9 cellular contexts compared by ENCODE assay signal in the genomic region with DNA sequence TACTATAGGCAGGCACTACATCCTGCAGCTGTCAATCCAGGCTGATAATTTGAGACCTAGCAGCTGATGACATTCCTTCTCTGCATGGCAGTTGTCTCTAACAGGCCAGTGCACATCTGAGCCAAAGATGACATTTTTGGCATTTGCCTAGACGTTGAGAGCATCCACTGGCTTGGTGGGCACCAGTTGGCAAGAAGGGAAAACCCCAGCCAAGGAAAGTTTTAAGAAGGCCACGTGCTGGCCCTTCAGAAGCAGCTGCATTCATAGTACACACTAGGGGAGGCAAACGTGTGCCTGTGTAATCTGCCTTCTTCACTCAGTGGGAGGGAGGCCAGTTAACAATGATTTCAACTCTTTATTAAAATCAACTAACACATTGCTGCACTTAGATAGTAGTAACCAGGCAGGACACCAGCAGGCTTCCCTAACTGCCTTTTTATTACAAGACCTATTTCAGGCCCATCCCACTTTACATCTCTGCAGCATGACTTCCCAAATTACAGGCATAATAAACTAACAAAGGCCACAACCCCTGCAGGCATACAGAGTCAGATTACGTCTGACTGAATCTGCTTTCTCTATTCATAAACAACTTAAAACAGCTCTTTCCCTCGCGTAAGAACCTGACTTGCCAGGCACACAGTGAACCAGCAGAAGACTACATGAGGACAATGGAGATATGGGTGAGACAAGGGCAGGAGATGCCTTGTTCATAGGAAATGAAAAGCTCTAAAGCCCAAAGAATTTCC.
DNase-seq lines count a peak whose midpoint lies in the region; ATAC-seq and TF ChIP-seq lines count a peak whose summit lies in the region.
"Had no signal": no experiment of that assay in that cellular context is flagged by ENCODE, and none has a peak within 500 bp of the region (broad histone marks: within the 10 kb centered on the region; RNA-seq: fewer than 3 reads in every experiment).

No MANE protein-coding gene starts in this region.

- H3K4me1 Mint-ChIP-seq in activated CD4-positive, alpha-beta memory T cell treated with anti-CD3 and anti-CD28 coated beads, Interleukin-2, amount 10 ng/mL, durations not matched to agents 7 days and 5 days = no peaks in the 10 kb centered on the region

- peak overlapping the region; percentile 81 for H3K27ac ChIP-seq in HEK293 (ENCODE audit: extremely low read depth, low read depth, low read length)
- H3K27ac ChIP-seq: upper lobe of left lung had no signal

- H3K9me3 ChIP-seq in HEK293 (ENCODE audit: control insufficient read depth, insufficient read depth, low read depth, low read length) = no peaks in the 10 kb centered on the region
- H3K9me3 ChIP-seq: upper lobe of left lung had no signal

- peaks cover 61% of the 10 kb centered on the region for H3K4me1 ChIP-seq in HEK293 (ENCODE audit: control insufficient read depth, insufficient read depth, low read length)

- ATAC-seq in GM18870 (IDR thresholded peaks at IDR 0.05; ENCODE audit: unreplicated experiment) = no peak

- H3K4me3 Mint-ChIP-seq in activated CD4-positive, alpha-beta memory T cell treated with anti-CD3 and anti-CD28 coated beads, Interleukin-2, amount 10 ng/mL, durations not matched to agents 7 days and 5 days = no peak overlapping the region

- H3K4me3 ChIP-seq in HEK293 (ENCODE audit: low read depth, low read length) (no peak overlapping the region), foreskin fibroblast (ENCODE audit: low read depth in 1 of 2, low read length in 2 of 2) (no peak overlapping the region)
- H3K4me3 ChIP-seq: upper lobe of left lung had no signal

- POLR2A ChIA-PET in HEK293 (lab: Yijun Ruan, JAX) = interaction anchor here (1.3 kb wide), 1 partner anchor 41 kb away, joined by 3 read pairs; no protein-coding TSS in a partner anchor
- POLR2A ChIA-PET in activated CD4-positive, alpha-beta memory T cell treated with anti-CD3 and anti-CD28 coated beads, Interleukin-2, amount 10 ng/mL, durations not matched to agents 7 days and 5 days (lab: Charles Lee) = no interaction called here

- H3K36me3 Mint-ChIP-seq in activated CD4-positive, alpha-beta memory T cell treated with anti-CD3 and anti-CD28 coated beads, Interleukin-2, amount 10 ng/mL, durations not matched to agents 7 days and 5 days (ENCODE audit: low read depth) = no peaks in the 10 kb centered on the region

- peaks cover 2% of the 10 kb centered on the region for H3K27me3 Mint-ChIP-seq in activated CD4-positive, alpha-beta memory T cell treated with anti-CD3 and anti-CD28 coated beads, Interleukin-2, amount 10 ng/mL, durations not matched to agents 7 days and 5 days

- H3K27ac Mint-ChIP-seq in activated CD4-positive, alpha-beta memory T cell treated with anti-CD3 and anti-CD28 coated beads, Interleukin-2, amount 10 ng/mL, durations not matched to agents 7 days and 5 days = no peak overlapping the region

- DNase-seq in foreskin fibroblast = peak; percentile 51 to 81
- peak; percentile 59 for DNase-seq in renal cortical epithelial cell (ENCODE audit: low read depth)
- no peak for DNase-seq in CD1c-positive myeloid dendritic cell (ENCODE audit: extremely low spot score)
- no peak for DNase-seq in anterior cingulate cortex (lab: John Stamatoyannopoulos, UW)
- DNase-seq in activated CD4-positive, alpha-beta memory T cell treated with anti-CD3 and anti-CD28 coated beads, Interleukin-2, amount 10 ng/mL, durations not matched to agents 7 days and 5 days = no peak
- DNase-seq: upper lobe of left lung had no signal

- no peaks in the 10 kb centered on the region for H3K36me3 ChIP-seq in HEK293 (ENCODE audit: control insufficient read depth in 2 of 2, insufficient read depth in 1 of 2, low read length in 2 of 2)
- H3K36me3 ChIP-seq: upper lobe of left lung had no signal

- TF ChIP-seq CTCF in HEK293 (tag by site-specific recombination; IDR thresholded peaks at IDR 0.05) (no peak), foreskin fibroblast (IDR thresholded peaks at IDR 0.05; ENCODE audit: low read depth, low read length) (no peak)

- no peaks in the 10 kb centered on the region for H3K9me3 Mint-ChIP-seq in activated CD4-positive, alpha-beta memory T cell treated with anti-CD3 and anti-CD28 coated beads, Interleukin-2, amount 10 ng/mL, durations not matched to agents 7 days and 5 days

- CTCF ChIA-PET in HEK293 (lab: Yijun Ruan, JAX) = interaction anchor here (0.8 to 1.6 kb wide), 10 partner anchors 10 to 129 kb away, joined by 3 to 5 read pairs (median 4); no protein-coding TSS in a partner anchor
- CTCF ChIA-PET in activated CD4-positive, alpha-beta memory T cell treated with anti-CD3 and anti-CD28 coated beads, Interleukin-2, amount 10 ng/mL, durations not matched to agents 7 days and 5 days (lab: Charles Lee) = no interaction called here

TF ChIP-seq in HEK293, 187 proteins besides CTCF, POLR2A, EP300 and RAD21 (continues in another document):
- TF ChIP-seq SP7 (tag by site-specific recombination; IDR thresholded peaks at IDR 0.05) (peak; percentile 97), ZNF23 (tag by site-specific recombination; IDR thresholded peaks at IDR 0.05; ENCODE audit: borderline replicate concordance) (no peak), KLF1 (tag by site-specific recombination; IDR thresholded peaks at IDR 0.05) (peak; percentile 64), SP3 (tag by site-specific recombination; IDR thresholded peaks at IDR 0.05) (0 out of 2 replicates have a peak, but pooled peaks have one; percentile 42), ZFP69B (tag by site-specific recombination; IDR thresholded peaks at IDR 0.05) (peak; percentile 82)

TF ChIP-seq in PFSK-1, 5 proteins besides CTCF, POLR2A, EP300 and RAD21:
- TF ChIP-seq SIN3A (IDR thresholded peaks at IDR 0.05; ENCODE audit: borderline replicate concordance, insufficient read depth, low read length) (peak; percentile 66; the same call in 1 of the 2 replicates), TAF1 (IDR thresholded peaks at IDR 0.05; ENCODE audit: borderline replicate concordance, insufficient read depth, low read length) (no peak), POLR2AphosphoS5 (IDR thresholded peaks at IDR 0.05; ENCODE audit: low read depth, low read length) (peak; percentile 50; the same call in 1 of the 2 replicates)
- TF ChIP-seq, protein P1, sequence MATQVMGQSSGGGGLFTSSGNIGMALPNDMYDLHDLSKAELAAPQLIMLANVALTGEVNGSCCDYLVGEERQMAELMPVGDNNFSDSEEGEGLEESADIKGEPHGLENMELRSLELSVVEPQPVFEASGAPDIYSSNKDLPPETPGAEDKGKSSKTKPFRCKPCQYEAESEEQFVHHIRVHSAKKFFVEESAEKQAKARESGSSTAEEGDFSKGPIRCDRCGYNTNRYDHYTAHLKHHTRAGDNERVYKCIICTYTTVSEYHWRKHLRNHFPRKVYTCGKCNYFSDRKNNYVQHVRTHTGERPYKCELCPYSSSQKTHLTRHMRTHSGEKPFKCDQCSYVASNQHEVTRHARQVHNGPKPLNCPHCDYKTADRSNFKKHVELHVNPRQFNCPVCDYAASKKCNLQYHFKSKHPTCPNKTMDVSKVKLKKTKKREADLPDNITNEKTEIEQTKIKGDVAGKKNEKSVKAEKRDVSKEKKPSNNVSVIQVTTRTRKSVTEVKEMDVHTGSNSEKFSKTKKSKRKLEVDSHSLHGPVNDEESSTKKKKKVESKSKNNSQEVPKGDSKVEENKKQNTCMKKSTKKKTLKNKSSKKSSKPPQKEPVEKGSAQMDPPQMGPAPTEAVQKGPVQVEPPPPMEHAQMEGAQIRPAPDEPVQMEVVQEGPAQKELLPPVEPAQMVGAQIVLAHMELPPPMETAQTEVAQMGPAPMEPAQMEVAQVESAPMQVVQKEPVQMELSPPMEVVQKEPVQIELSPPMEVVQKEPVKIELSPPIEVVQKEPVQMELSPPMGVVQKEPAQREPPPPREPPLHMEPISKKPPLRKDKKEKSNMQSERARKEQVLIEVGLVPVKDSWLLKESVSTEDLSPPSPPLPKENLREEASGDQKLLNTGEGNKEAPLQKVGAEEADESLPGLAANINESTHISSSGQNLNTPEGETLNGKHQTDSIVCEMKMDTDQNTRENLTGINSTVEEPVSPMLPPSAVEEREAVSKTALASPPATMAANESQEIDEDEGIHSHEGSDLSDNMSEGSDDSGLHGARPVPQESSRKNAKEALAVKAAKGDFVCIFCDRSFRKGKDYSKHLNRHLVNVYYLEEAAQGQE (IDR thresholded peaks at IDR 0.05; ENCODE audit: insufficient read depth in 1 of 2, low read depth in 2 of 2, low read length in 2 of 2) = no peak
TF ChIP-seq in PFSK-1: peak in this region for 2.

Comparison
In these comparisons a context has a peak if more than half of its experiments do, and no peak if none do; other contexts are left out.
1. DNase-seq: peak in foreskin fibroblast (2 of 2) and renal cortical epithelial cell (single experiment); none in CD1c-positive myeloid dendritic cell (single experiment), anterior cingulate cortex (0 of 58) and activated CD4-positive, alpha-beta memory T cell treated with anti-CD3 and anti-CD28 coated beads, Interleukin-2, amount 10 ng/mL, durations not matched to agents 7 days and 5 days (single experiment).